9 cellular contexts compared by ENCODE assay signal in the genomic region with DNA sequence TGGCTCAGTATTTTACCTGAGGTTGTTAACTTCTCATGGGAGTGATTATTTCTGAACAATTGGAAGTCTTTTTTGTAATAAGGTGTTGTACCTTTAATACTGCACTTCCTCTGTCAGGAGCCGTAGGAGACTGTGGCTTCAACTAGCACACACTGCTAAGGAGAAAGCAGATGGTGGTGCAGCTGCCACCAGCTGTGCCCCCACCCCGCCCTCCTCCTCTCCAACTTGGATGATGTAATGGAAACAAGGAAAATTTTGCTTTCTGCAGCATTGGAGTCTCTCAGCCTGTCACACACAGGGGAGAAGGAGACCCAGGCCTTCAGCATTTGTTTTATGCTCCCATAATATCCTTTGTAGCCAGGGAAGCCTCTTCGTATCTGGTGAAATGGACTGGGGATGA.
A peak's percentile ranks its signal among the peaks of the same experiment; 100 is the strongest.
DNase-seq lines count a peak whose midpoint lies in the region; ATAC-seq and TF ChIP-seq lines count a peak whose summit lies in the region.
"Had no signal": no experiment of that assay in that cellular context is flagged by ENCODE, and none has a peak within 500 bp of the region (broad histone marks: within the 10 kb centered on the region; RNA-seq: fewer than 3 reads in every experiment).

No MANE protein-coding gene starts in this region.

- DNase-seq in Right ventricle myocardium inferior (ENCODE audit: missing footprints) = peak; percentile 68
- DNase-seq in cardiac septum (ENCODE audit: low spot score) = no peak
- peak; percentile 43 for DNase-seq in NCI-H82 treated with DMSO at 0.1 percent for 48 hours (lab: John Stamatoyannopoulos, UW; ENCODE audit: unreplicated experiment)
- DNase-seq in left ventricle myocardium inferior = peak; percentile 53
- DNase-seq in aorta = no peak
- DNase-seq in GM20000 (ENCODE audit: low spot score) = no peak
- no peak for DNase-seq in PC-9
- no peak for DNase-seq in NCI-H1436 (lab: John Stamatoyannopoulos, UW)

- H4K20me1 ChIP-seq in PC-9 (ENCODE audit: insufficient read depth) = 0 out of 2 replicates have a peak, but pooled peaks cover 3% of the 10 kb centered on the region

- H3K27ac ChIP-seq in left ventricle myocardium inferior (replicated peaks) (peak overlapping the region; percentile 36), aorta (ENCODE audit: low read depth in 1 of 2, low read length in 2 of 2) (no peak overlapping the region), PC-9 (no peak overlapping the region)

- H3F3A ChIP-seq in PC-9 (ENCODE audit: insufficient read depth, low read depth) = peaks cover 21% of the 10 kb centered on the region

- no peak overlapping the region for H3K4me3 ChIP-seq in left ventricle myocardium inferior
- H3K4me3 ChIP-seq in aorta (ENCODE audit: low read length in 2 of 2) = no peak overlapping the region
- H3K4me3 ChIP-seq in PC-9 = no peak overlapping the region
- H3K4me3 ChIP-seq: A549 had no signal

- H3K36me3 ChIP-seq in left ventricle myocardium inferior (peaks cover 12% of the 10 kb centered on the region), aorta (ENCODE audit: control insufficient read depth in 1 of 2, insufficient read depth in 2 of 2, low read length in 1 of 2) (no peaks in the 10 kb centered on the region), PC-9 (ENCODE audit: low read depth) (no peaks in the 10 kb centered on the region)

- 21 to 22% methylated on average over 3 of the region's 3 CpGs for WGBS in aorta, 2 donors

- no peaks in the 10 kb centered on the region for H3K9me3 ChIP-seq in left ventricle myocardium inferior (replicated peaks)
- H3K9me3 ChIP-seq in aorta (ENCODE audit: control insufficient read depth, low read length) = no peaks in the 10 kb centered on the region
- no peaks in the 10 kb centered on the region for H3K9me3 ChIP-seq in PC-9 (ENCODE audit: insufficient read depth, low read depth)
- H3K9me3 ChIP-seq: A549 had no signal

- TF ChIP-seq CTCF in left ventricle myocardium inferior (IDR thresholded peaks at IDR 0.05; ENCODE audit: borderline replicate concordance) (no peak), GM20000 (IDR thresholded peaks at IDR 0.05; ENCODE audit: extremely low read depth, missing control alignments) (no peak), PC-9 (conservative IDR thresholded peaks at IDR 0.05) (no peak)

- POLR2A ChIA-PET in PC-9 (lab: Charles Lee; ENCODE audit: unreplicated experiment) = no interaction called here

- no peak overlapping the region for H3K4me2 ChIP-seq in PC-9
- H3K4me2 ChIP-seq: A549 had no signal

- peaks cover 62% of the 10 kb centered on the region for H3K79me2 ChIP-seq in PC-9 (ENCODE audit: low read depth)

- no peaks in the 10 kb centered on the region for H3K9me2 ChIP-seq in PC-9 (ENCODE audit: insufficient read depth)

- H3K27me3 ChIP-seq in left ventricle myocardium inferior (ENCODE audit: low read depth) = no peaks in the 10 kb centered on the region
- no peaks in the 10 kb centered on the region for H3K27me3 ChIP-seq in aorta (ENCODE audit: control insufficient read depth in 1 of 2, insufficient read depth in 2 of 2, low read length in 1 of 2)
- H3K27me3 ChIP-seq in PC-9 (ENCODE audit: insufficient read depth, low read depth) = no peaks in the 10 kb centered on the region

- ATAC-seq in Right ventricle myocardium inferior (peak; percentile 76), aorta (ENCODE audit: low FRiP score) (peak; percentile 28)
- ATAC-seq: A549 had no signal

- CTCF ChIA-PET in PC-9 (lab: Charles Lee) = no interaction called here

- H3K4me1 ChIP-seq in left ventricle myocardium inferior = peaks cover 86% of the 10 kb centered on the region
- H3K4me1 ChIP-seq in aorta (ENCODE audit: control insufficient read depth in 1 of 2, insufficient read depth in 2 of 2, low read length in 2 of 2) = peaks cover 0 to 2% of the 10 kb centered on the region in 2 donors
- H3K4me1 ChIP-seq in PC-9 (replicated peaks; ENCODE audit: insufficient read depth) = peaks cover 44% of the 10 kb centered on the region

- intact Hi-C loops in Right ventricle myocardium inferior (cut with DNase I) = no loop called here
- intact Hi-C loops in cardiac septum (cut with DNase I) = loop anchor here (5.0 kb wide), 1 partner anchor 47 kb away; no protein-coding TSS in a partner anchor
- intact Hi-C loops in left ventricle myocardium inferior (cut with micrococcal nuclease) = no loop called here
- intact Hi-C loops in aorta (cut with DNase I) = loop anchor here in 1 of 2 donors (10.0 kb wide), 1 partner anchor 71 kb away; no protein-coding TSS in a partner anchor
- intact Hi-C loops in PC-9 (cut with micrococcal nuclease; ENCODE audit: unreplicated experiment) = no loop called here

- BruUV-seq in PC-9 (replicated peaks; lab: Mats Ljungman, UMichigan) = no TSS peak

- H2AFZ ChIP-seq in PC-9 = no peak overlapping the region

Comparison
In these comparisons a context has a peak if more than half of its experiments do, and no peak if none do; other contexts are left out.
1. DNase-seq: peak in Right ventricle myocardium inferior (single experiment), NCI-H82 treated with DMSO at 0.1 percent for 48 hours (single experiment) and left ventricle myocardium inferior (single experiment); none in cardiac septum (single experiment), aorta (0 of 2), GM20000 (single experiment), PC-9 (0 of 2) and NCI-H1436 (single experiment).